ENCODE assay signal across 15 cellular contexts in the genomic region with DNA sequence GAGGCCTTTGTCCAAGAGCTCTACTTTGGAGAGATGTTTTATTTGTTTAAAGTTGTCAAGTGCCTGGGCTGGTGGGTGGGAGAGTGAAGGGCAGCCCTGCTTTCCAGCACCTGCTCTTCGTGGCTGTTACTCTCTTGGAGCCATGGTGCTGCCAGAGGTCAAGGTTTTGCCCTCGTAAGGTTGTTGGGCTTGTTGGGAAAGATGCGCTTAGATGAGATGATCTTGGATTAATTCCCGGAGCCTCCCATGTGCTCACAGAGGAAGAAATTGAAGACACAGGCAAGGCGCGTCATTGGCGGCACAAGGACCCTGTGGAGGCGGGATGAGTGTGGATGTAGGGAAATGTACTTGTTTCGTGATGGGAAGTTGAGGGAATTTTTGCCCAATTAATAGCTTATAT.
"Had no signal": no experiment of that assay in that cellular context is flagged by ENCODE, and none has a peak within 500 bp of the region (broad histone marks: within the 10 kb centered on the region; RNA-seq: fewer than 3 reads in every experiment).

No MANE protein-coding gene starts in this region.

- H3K27me3 ChIP-seq: foreskin keratinocyte, ovary, uterus had no signal

- H3K9me3 Mint-ChIP-seq: endodermal cell; immature natural killer cell; naive thymus-derived CD4-positive, alpha-beta T cell; stimulated activated memory B cell treated with anti-CD40 and anti-IgM and Interleukin-4, amounts not matched to agents 10 μg/mL and 1 μg/mL and 100 μg/mL, for 72 hours; stimulated activated naive CD8-positive, alpha-beta T cell treated with anti-CD3 and anti-CD28 coated beads, Interleukin-15, amount 100 ng/mL, for 72 hours; type B pancreatic cell had no signal

- H3K4me3 ChIP-seq: coronary artery, ovary, smooth muscle cell, uterus had no signal

- H3K27me3 Mint-ChIP-seq: naive thymus-derived CD4-positive, alpha-beta T cell; stimulated activated memory B cell treated with anti-CD40 and anti-IgM and Interleukin-4, amounts not matched to agents 10 μg/mL and 1 μg/mL and 100 μg/mL, for 72 hours; stimulated activated naive CD8-positive, alpha-beta T cell treated with anti-CD3 and anti-CD28 coated beads, Interleukin-15, amount 100 ng/mL, for 72 hours; type B pancreatic cell had no signal

- H3K36me3 ChIP-seq: ovary, uterus had no signal

- H3K4me1 ChIP-seq: uterus had no signal

- ATAC-seq: foreskin keratinocyte; naive thymus-derived CD4-positive, alpha-beta T cell; stimulated activated memory B cell treated with anti-CD40 and anti-IgM and Interleukin-4, amounts not matched to agents 10 μg/mL and 1 μg/mL and 100 μg/mL, for 72 hours; stimulated activated naive CD8-positive, alpha-beta T cell treated with anti-CD3 and anti-CD28 coated beads, Interleukin-15, amount 100 ng/mL, for 72 hours had no signal

- DNase-seq: effector CD4-positive, alpha-beta T cell; endodermal cell; erythroblast; foreskin keratinocyte; immature natural killer cell; naive thymus-derived CD4-positive, alpha-beta T cell; ovary; right cardiac atrium; stimulated activated CD4-positive, alpha-beta T cell treated with anti-CD3 and anti-CD28 coated beads, Interleukin-4, amount 100 ng/mL, for 1 hour; stimulated activated naive CD8-positive, alpha-beta T cell treated with anti-CD3 and anti-CD28 coated beads, Interleukin-15, amount 100 ng/mL, for 72 hours; uterus had no signal

- H3K4me3 Mint-ChIP-seq: endodermal cell; immature natural killer cell; naive thymus-derived CD4-positive, alpha-beta T cell; stimulated activated memory B cell treated with anti-CD40 and anti-IgM and Interleukin-4, amounts not matched to agents 10 μg/mL and 1 μg/mL and 100 μg/mL, for 72 hours; stimulated activated naive CD8-positive, alpha-beta T cell treated with anti-CD3 and anti-CD28 coated beads, Interleukin-15, amount 100 ng/mL, for 72 hours; type B pancreatic cell had no signal

- H3K9me3 ChIP-seq: ovary, uterus had no signal

- H3K4me2 ChIP-seq: smooth muscle cell had no signal

- H3K27ac Mint-ChIP-seq: endodermal cell; stimulated activated memory B cell treated with anti-CD40 and anti-IgM and Interleukin-4, amounts not matched to agents 10 μg/mL and 1 μg/mL and 100 μg/mL, for 72 hours; stimulated activated naive CD8-positive, alpha-beta T cell treated with anti-CD3 and anti-CD28 coated beads, Interleukin-15, amount 100 ng/mL, for 72 hours; type B pancreatic cell had no signal

- H3K4me1 Mint-ChIP-seq: endodermal cell had no signal

- H3K27ac ChIP-seq: coronary artery, foreskin keratinocyte, ovary, uterus had no signal
